Comparison of ENCODE assay signal across 1 cellular context in the genomic region with DNA sequence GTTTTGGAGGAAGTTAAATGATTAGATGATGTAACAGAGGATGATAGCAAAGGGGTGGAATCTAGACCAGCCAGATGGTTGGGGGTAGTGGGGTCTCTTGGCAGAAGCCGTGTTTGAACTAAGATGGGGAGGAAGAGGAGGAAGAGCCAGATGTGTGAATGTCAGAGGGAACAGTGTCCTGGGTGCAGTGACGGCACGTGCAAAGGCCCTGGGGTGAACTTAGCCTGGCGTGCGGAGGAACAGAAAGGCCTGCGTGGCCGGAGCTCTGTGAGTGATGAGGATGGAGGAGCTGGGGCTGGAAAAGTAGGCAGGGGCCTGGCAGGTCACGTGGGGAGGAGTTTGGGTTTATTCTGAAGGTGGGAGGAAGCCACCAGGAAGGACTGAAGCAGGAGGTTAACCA.
TF ChIP-seq lines count a peak whose summit lies in the region.

No MANE protein-coding gene starts in this region.

TF ChIP-seq in H1, 55 proteins besides CTCF, POLR2A, EP300 and RAD21:
- TF ChIP-seq SAP30 (IDR thresholded peaks at IDR 0.05; ENCODE audit: insufficient read depth, insufficient replicate concordance, low read length), result no peak
- TF ChIP-seq NRF1 (IDR thresholded peaks at IDR 0.05; ENCODE audit: low read depth, low read length), result no peak
- no peak for TF ChIP-seq TBP (IDR thresholded peaks at IDR 0.05; ENCODE audit: low read depth, low read length)
- TF ChIP-seq, protein P1, sequence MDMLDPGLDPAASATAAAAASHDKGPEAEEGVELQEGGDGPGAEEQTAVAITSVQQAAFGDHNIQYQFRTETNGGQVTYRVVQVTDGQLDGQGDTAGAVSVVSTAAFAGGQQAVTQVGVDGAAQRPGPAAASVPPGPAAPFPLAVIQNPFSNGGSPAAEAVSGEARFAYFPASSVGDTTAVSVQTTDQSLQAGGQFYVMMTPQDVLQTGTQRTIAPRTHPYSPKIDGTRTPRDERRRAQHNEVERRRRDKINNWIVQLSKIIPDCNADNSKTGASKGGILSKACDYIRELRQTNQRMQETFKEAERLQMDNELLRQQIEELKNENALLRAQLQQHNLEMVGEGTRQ (IDR thresholded peaks at IDR 0.05; ENCODE audit: low read length), result no peak
- peak; percentile 91 for TF ChIP-seq KDM1A (IDR thresholded peaks at IDR 0.05; ENCODE audit: borderline replicate concordance, low read length)
- no peak for TF ChIP-seq EGR1 (IDR thresholded peaks at IDR 0.05; ENCODE audit: borderline replicate concordance, low read depth, low read length)
- TF ChIP-seq GABPA (IDR thresholded peaks at IDR 0.05; ENCODE audit: borderline replicate concordance, insufficient read depth, low read length), result no peak
- no peak for TF ChIP-seq SIRT6 (IDR thresholded peaks at IDR 0.05; ENCODE audit: low read length)
